ENCODE assay signal across 13 cellular contexts in genomic region chr6:68313911-68314310, GRCh38.
DNase-seq lines count a peak whose midpoint lies in the region; ATAC-seq, FAIRE-seq and TF ChIP-seq lines count a peak whose summit lies in the region.
"Had no signal": no experiment of that assay in that cellular context is flagged by ENCODE, and none has a peak within 500 bp of the region (broad histone marks: within the 10 kb centered on the region; RNA-seq: fewer than 3 reads in every experiment).

No MANE protein-coding gene starts in this region.

- H3K18ac ChIP-seq in H1 (ENCODE audit: extremely low read depth, low read length): no peak overlapping the region

- H3K9me3 ChIP-seq in OCI-LY3 (ENCODE audit: insufficient read depth, low read length) (no peaks in the 10 kb centered on the region), H1 (ENCODE audit: insufficient read depth in 2 of 2, low read depth in 1 of 2, low read length in 1 of 2) (no peaks in the 10 kb centered on the region), MG63 (no peaks in the 10 kb centered on the region)

- H3K14ac ChIP-seq in H1 (ENCODE audit: insufficient read length): no peak overlapping the region

- H2AK5ac ChIP-seq in H1 (ENCODE audit: low read depth, low read length): no peak overlapping the region

- TF ChIP-seq EP300 in H1 (IDR thresholded peaks at IDR 0.05; ENCODE audit: borderline replicate concordance in 1 of 2, low read depth in 2 of 2, low read length in 2 of 2): no peak

- no peak overlapping the region for H2BK5ac ChIP-seq in H1 (ENCODE audit: low read depth, low read length)

- ATAC-seq in GM18511 (IDR thresholded peaks at IDR 0.05; ENCODE audit: unreplicated experiment): peak; percentile 69
- ATAC-seq in GM18873 (IDR thresholded peaks at IDR 0.05; ENCODE audit: low FRiP score, unreplicated experiment): no peak
- ATAC-seq: activated CD8-positive, alpha-beta T cell treated with anti-CD3 and anti-CD28 coated beads for 36 hours; natural killer cell treated with Interleukin-12 subunit alpha and Interleukin-12 subunit beta and Interleukin-15 and Interleukin-18, amount 100 ng/mL, for 72 hours; stimulated activated naive B cell treated with anti-CD40 and anti-IgM and Interleukin-4, amounts not matched to agents 10 μg/mL and 1 μg/mL and 100 μg/mL, for 72 hours had no signal

- no peak overlapping the region for H3K4ac ChIP-seq in H1 (replicated peaks; ENCODE audit: insufficient read length, low read depth, low read length)

- H2BK12ac ChIP-seq in H1 (ENCODE audit: low read depth, low read length): no peak overlapping the region

- H3K4me2 ChIP-seq in OCI-LY3 (ENCODE audit: low read length): no peak overlapping the region
- H3K4me2 ChIP-seq in H1 (ENCODE audit: insufficient read depth in 1 of 2, low read depth in 2 of 2, low read length in 2 of 2): no peak overlapping the region

- H3K79me1 ChIP-seq in H1 (ENCODE audit: low read depth, low read length): no peaks in the 10 kb centered on the region

- no peak overlapping the region for H2BK20ac ChIP-seq in H1 (ENCODE audit: low read length)

- DNase-seq in A172 (ENCODE audit: low spot score) (peak; percentile 4), H1 (ENCODE audit: low read depth in 1 of 2, low spot score in 2 of 2) (no peak), foreskin melanocyte (no peak), MG63 (no peak), anterior cingulate cortex (lab: John Stamatoyannopoulos, UW) (no peak)
- DNase-seq: activated CD8-positive, alpha-beta T cell treated with anti-CD3 and anti-CD28 coated beads for 36 hours; stimulated activated CD4-positive, alpha-beta T cell treated with anti-CD3 and anti-CD28 coated beads, Interleukin-15, amount 100 ng/mL, for 24 hours; stimulated activated naive B cell treated with anti-CD40 and anti-IgM and Interleukin-4, amounts not matched to agents 10 μg/mL and 1 μg/mL and 100 μg/mL, for 72 hours had no signal

- H2BK120ac ChIP-seq in H1 (replicated peaks; ENCODE audit: low read depth, low read length): no peak overlapping the region

- no peak for TF ChIP-seq POLR2A in H1 (IDR thresholded peaks at IDR 0.05; ENCODE audit: control extremely low read depth in 1 of 2, low read depth in 2 of 2, low read length in 2 of 2)

- H3K4me3 ChIP-seq in OCI-LY3 (ENCODE audit: low read length): no peak overlapping the region
- no peak overlapping the region for H3K4me3 ChIP-seq in H1 (ENCODE audit: extremely low read depth in 1 of 4, insufficient read depth in 2 of 4, low read depth in 3 of 4, low read length in 4 of 4)
- no peak overlapping the region for H3K4me3 ChIP-seq in MG63
- H3K4me3 ChIP-seq: SK-N-MC had no signal

- H3K27me3 ChIP-seq in OCI-LY3 (ENCODE audit: low read depth, low read length) (no peaks in the 10 kb centered on the region), H1 (replicated peaks in 1 of 4; ENCODE audit: control insufficient read depth in 3 of 4, extremely low read depth in 1 of 4, insufficient read depth in 3 of 4, low read length in 3 of 4) (no peaks in the 10 kb centered on the region), MG63 (no peaks in the 10 kb centered on the region)

- H3K36me3 ChIP-seq in OCI-LY3 (replicated peaks; ENCODE audit: low read depth, low read length) (no peaks in the 10 kb centered on the region), H1 (ENCODE audit: control insufficient read depth in 2 of 4, insufficient read depth in 4 of 4, low read length in 3 of 4) (no peaks in the 10 kb centered on the region), MG63 (no peaks in the 10 kb centered on the region)

- peak; percentile 19 for FAIRE-seq in H1 (lab: Jason Lieb, UNC)

- no peaks in the 10 kb centered on the region for H4K20me1 ChIP-seq in OCI-LY3 (ENCODE audit: insufficient read depth, low read length)
- no peaks in the 10 kb centered on the region for H4K20me1 ChIP-seq in H1 (replicated peaks in 1 of 2; ENCODE audit: control insufficient read depth in 1 of 2, insufficient read depth in 2 of 2, low read length in 2 of 2)

- H4K8ac ChIP-seq in H1 (ENCODE audit: extremely low read depth, insufficient read depth, low read length): no peak overlapping the region

- H3K23ac ChIP-seq in H1 (ENCODE audit: insufficient read length): no peak overlapping the region

- H2AFZ ChIP-seq in OCI-LY3 (ENCODE audit: low read depth, low read length): no peak overlapping the region
- H2AFZ ChIP-seq in H1 (ENCODE audit: low read length): no peak overlapping the region

- POLR2A ChIA-PET in H1 (lab: Charles Lee; ENCODE audit: partially characterized antibody): interaction anchor here (1.1 kb wide), 1 partner anchor 398 kb away, joined by 3 read pairs; no protein-coding TSS in a partner anchor

- no peaks in the 10 kb centered on the region for H3K23me2 ChIP-seq in H1 (ENCODE audit: low read depth, low read length)

- H3K27ac ChIP-seq in OCI-LY3 (ENCODE audit: low read length) (no peak overlapping the region), H1 (ENCODE audit: low read depth, low read length) (no peak overlapping the region)
- H3K27ac ChIP-seq: SK-N-MC had no signal

- no peak overlapping the region for H4K91ac ChIP-seq in H1 (replicated peaks; ENCODE audit: insufficient read length, low read length)

- no peaks in the 10 kb centered on the region for H3K79me2 ChIP-seq in OCI-LY3 (ENCODE audit: low read length)
- no peaks in the 10 kb centered on the region for H3K79me2 ChIP-seq in H1 (ENCODE audit: control insufficient read depth in 1 of 2, insufficient read depth in 2 of 2, low read length in 2 of 2)

- CTCF ChIA-PET in H1 (lab: Charles Lee; ENCODE audit: partially characterized antibody): interaction anchor here (0.6 to 1.1 kb wide), 4 partner anchors 30 to 1247 kb away, joined by 3 to 5 read pairs (median 3); no protein-coding TSS in a partner anchor

- no peak overlapping the region for H2BK15ac ChIP-seq in H1 (ENCODE audit: low read length)

- no peak overlapping the region for H3K56ac ChIP-seq in H1 (replicated peaks; ENCODE audit: insufficient read length, low read depth, low read length)

- 94% methylated on average over 1 of the region's 1 CpG; no CpG with 5 or more reads in 1 of the 2 experiments for WGBS in H1 (ENCODE audit: extremely low coverage in 1 of 2, insufficient coverage in 1 of 2, insufficient read length in 1 of 2, insufficient replicate concordance in 2 of 2, low coverage in 1 of 2, low lambda C conversion rate in 2 of 2, missing lambda C conversion rate in 1 of 2), 2 experiments

- H3K9ac ChIP-seq in OCI-LY3 (ENCODE audit: low read length) (no peak overlapping the region), H1 (replicated peaks in 1 of 4; ENCODE audit: extremely low read depth in 1 of 4, low read depth in 3 of 4, low read length in 3 of 4) (no peak overlapping the region)

- peak; percentile 64 for TF ChIP-seq CTCF in OCI-LY3 (IDR thresholded peaks at IDR 0.05; ENCODE audit: low read depth, low read length)
- TF ChIP-seq CTCF in H1 (IDR thresholded peaks at IDR 0.05; ENCODE audit: control extremely low read depth in 1 of 3, insufficient read depth in 1 of 3, low read depth in 1 of 3, low read length in 3 of 3): peak in 2 of 3 experiments; percentile 28 to 36; a peak in 2 of 4 replicates

- H4K5ac ChIP-seq in H1 (ENCODE audit: insufficient read length, low read depth, low read length): no peak overlapping the region

- peak; percentile 73 to 80 for TF ChIP-seq RAD21 in H1 (IDR thresholded peaks at IDR 0.05 in 1 of 2, conservative IDR thresholded peaks at IDR 0.05 in 1 of 2; ENCODE audit: low read depth in 2 of 2, low read length in 2 of 2)

- H3K4me1 ChIP-seq in OCI-LY3 (ENCODE audit: low read length): no peaks in the 10 kb centered on the region
- no peaks in the 10 kb centered on the region for H3K4me1 ChIP-seq in H1 (replicated peaks in 1 of 4; ENCODE audit: control insufficient read depth in 3 of 4, insufficient read depth in 4 of 4, low read length in 3 of 4)

TF ChIP-seq in H1, 55 proteins besides CTCF, POLR2A, EP300 and RAD21:
- TF ChIP-seq GABPA (IDR thresholded peaks at IDR 0.05; ENCODE audit: borderline replicate concordance, insufficient read depth, low read length) (no peak), RFX5 (IDR thresholded peaks at IDR 0.05; ENCODE audit: borderline replicate concordance, low read depth, low read length) (no peak), SIX5 (IDR thresholded peaks at IDR 0.05; ENCODE audit: low read depth, low read length) (no peak), YY1 (IDR thresholded peaks at IDR 0.05; ENCODE audit: low read depth, low read length) (no peak), KDM1A (IDR thresholded peaks at IDR 0.05; ENCODE audit: borderline replicate concordance, low read length) (no peak), ATF3 (IDR thresholded peaks at IDR 0.05; ENCODE audit: insufficient read depth, low read depth, low read length) (no peak), BRCA1 (IDR thresholded peaks at IDR 0.05; ENCODE audit: low read depth, low read length) (no peak), SP1 (IDR thresholded peaks at IDR 0.05; ENCODE audit: low read depth, low read length) (no peak), SAP30 (IDR thresholded peaks at IDR 0.05; ENCODE audit: insufficient read depth, insufficient replicate concordance, low read length) (no peak), TAF1 (IDR thresholded peaks at IDR 0.05; ENCODE audit: low read depth, low read length) (no peak), SP4 (IDR thresholded peaks at IDR 0.05; ENCODE audit: low read length) (no peak), TAF7 (optimal IDR thresholded peaks at IDR 0.05; ENCODE audit: borderline replicate concordance, low read depth, low read length) (no peak), TBP (IDR thresholded peaks at IDR 0.05; ENCODE audit: low read depth, low read length) (no peak), ZNF274 (IDR thresholded peaks at IDR 0.05; ENCODE audit: borderline replicate concordance, extremely low read depth, low read length) (no peak), POU5F1 (IDR thresholded peaks at IDR 0.05; ENCODE audit: low read depth, low read length) (no peak)
